ENCODE assay signal across 1 cellular context in genomic region chr12:68745904-68746571, GRCh38.
TF ChIP-seq lines count a peak whose summit lies in the region.

Gene SLC35E3 (plus strand): TSS chr12:68746176. CDS start chr12:68746378, 202 bp downstream.

TF ChIP-seq in HepG2, 621 proteins besides CTCF, POLR2A, EP300 and RAD21 (continued from another document and continues in another):
- TF ChIP-seq SALL2 (CRISPR knock-in tag; IDR thresholded peaks at IDR 0.05): no peak
- TF ChIP-seq SMAD3 (CRISPR knock-in tag; IDR thresholded peaks at IDR 0.05): no peak
- 0 out of 2 replicates have a peak, but pooled peaks have one; percentile 6 for TF ChIP-seq ZNF652 (CRISPR knock-in tag; IDR thresholded peaks at IDR 0.05; ENCODE audit: borderline replicate concordance, low read depth)
- TF ChIP-seq ZZZ3 (CRISPR knock-in tag; IDR thresholded peaks at IDR 0.05; ENCODE audit: borderline replicate concordance): peak; percentile 39; the same call in 1 of the 2 replicates
- TF ChIP-seq SPEN (CRISPR knock-in tag; IDR thresholded peaks at IDR 0.05; ENCODE audit: low read depth): peak; percentile 92
- peak; percentile 78 for TF ChIP-seq NR0B2 (CRISPR knock-in tag; IDR thresholded peaks at IDR 0.05)
- TF ChIP-seq DRAP1 (CRISPR knock-in tag; IDR thresholded peaks at IDR 0.05): peak; percentile 71
- peak; percentile 74 for TF ChIP-seq ZMYM4 (CRISPR knock-in tag; IDR thresholded peaks at IDR 0.05)
- TF ChIP-seq MAX (IDR thresholded peaks at IDR 0.05): peak; percentile 94
- peak; percentile 81; the same call in 1 of the 2 replicates for TF ChIP-seq AKAP8 (CRISPR knock-in tag; IDR thresholded peaks at IDR 0.05)
- TF ChIP-seq ZNF138 (CRISPR knock-in tag; IDR thresholded peaks at IDR 0.05; ENCODE audit: low read depth): 0 out of 2 replicates have a peak, but pooled peaks have one; percentile 16
- no peak for TF ChIP-seq RFX1 (IDR thresholded peaks at IDR 0.05)
- no peak for TF ChIP-seq SP1 (IDR thresholded peaks at IDR 0.05)
- peak; percentile 21; the same call in 1 of the 2 replicates for TF ChIP-seq SP1 (CRISPR knock-in tag; IDR thresholded peaks at IDR 0.05)
- no peak for TF ChIP-seq RERE (CRISPR knock-in tag; IDR thresholded peaks at IDR 0.05; ENCODE audit: low read depth)
- no peak; the same call in 1 of the 2 replicates for TF ChIP-seq ZBTB34 (CRISPR knock-in tag; IDR thresholded peaks at IDR 0.05)
- TF ChIP-seq MAFG (CRISPR knock-in tag; IDR thresholded peaks at IDR 0.05): no peak
- TF ChIP-seq ZNF510 (CRISPR knock-in tag; IDR thresholded peaks at IDR 0.05; ENCODE audit: low read depth): peak; percentile 63; the same call in 1 of the 2 replicates
- 0 out of 2 replicates have a peak, but pooled peaks have one; percentile 14 for TF ChIP-seq ZNF839 (CRISPR knock-in tag; IDR thresholded peaks at IDR 0.05; ENCODE audit: borderline replicate concordance)
- TF ChIP-seq KAT7 (CRISPR knock-in tag; IDR thresholded peaks at IDR 0.05; ENCODE audit: borderline replicate concordance): no peak; the same call in 1 of the 2 replicates
- no peak; the same call in 1 of the 2 replicates for TF ChIP-seq SRY (CRISPR knock-in tag; IDR thresholded peaks at IDR 0.05)
- TF ChIP-seq ZBTB46 (CRISPR knock-in tag; IDR thresholded peaks at IDR 0.05; ENCODE audit: borderline replicate concordance): no peak
- peak; percentile 94 for TF ChIP-seq KDM5B (CRISPR knock-in tag; IDR thresholded peaks at IDR 0.05; ENCODE audit: borderline replicate concordance)
- 0 out of 2 replicates have a peak, but pooled peaks have one; percentile 35 for TF ChIP-seq ZNF552 (CRISPR knock-in tag; IDR thresholded peaks at IDR 0.05; ENCODE audit: borderline replicate concordance)
- peak; percentile 79 for TF ChIP-seq POGZ (CRISPR knock-in tag; IDR thresholded peaks at IDR 0.05)
- TF ChIP-seq MYPOP (CRISPR knock-in tag; IDR thresholded peaks at IDR 0.05): peak; percentile 89
- TF ChIP-seq ZNF275 (CRISPR knock-in tag; IDR thresholded peaks at IDR 0.05; ENCODE audit: borderline replicate concordance): peak; percentile 52; the same call in 1 of the 2 replicates
- TF ChIP-seq ZBTB39 (CRISPR knock-in tag; IDR thresholded peaks at IDR 0.05): no peak
- peak; percentile 87 for TF ChIP-seq DMAP1 (CRISPR knock-in tag; IDR thresholded peaks at IDR 0.05)
- no peak for TF ChIP-seq KDM1A (CRISPR knock-in tag; IDR thresholded peaks at IDR 0.05)
- peak; percentile 71 for TF ChIP-seq CAMTA2 (CRISPR knock-in tag; IDR thresholded peaks at IDR 0.05; ENCODE audit: borderline replicate concordance)
- TF ChIP-seq ZNF768 (CRISPR knock-in tag; IDR thresholded peaks at IDR 0.05): peak; percentile 60; the same call in 1 of the 2 replicates
- peak; percentile 18 for TF ChIP-seq PHF5A (CRISPR knock-in tag; IDR thresholded peaks at IDR 0.05; ENCODE audit: low read depth, unreplicated experiment)
- TF ChIP-seq MAF1 (CRISPR knock-in tag; IDR thresholded peaks at IDR 0.05; ENCODE audit: borderline replicate concordance): 0 out of 2 replicates have a peak, but pooled peaks have one; percentile 13
- TF ChIP-seq ZNF83 (CRISPR knock-in tag; IDR thresholded peaks at IDR 0.05; ENCODE audit: borderline replicate concordance): no peak
- no peak for TF ChIP-seq SMC3 (IDR thresholded peaks at IDR 0.05; ENCODE audit: low read length)
- TF ChIP-seq ZNF501 (CRISPR knock-in tag; IDR thresholded peaks at IDR 0.05): peak; percentile 81; the same call in 1 of the 2 replicates
- TF ChIP-seq SMAD1 (CRISPR knock-in tag; IDR thresholded peaks at IDR 0.05; ENCODE audit: borderline replicate concordance, low read depth): no peak
- 0 out of 2 replicates have a peak, but pooled peaks have one; percentile 43 for TF ChIP-seq POGK (CRISPR knock-in tag; conservative IDR thresholded peaks at IDR 0.05)
- TF ChIP-seq SOX6 (IDR thresholded peaks at IDR 0.05): no peak
- peak; percentile 78 for TF ChIP-seq SOX6 (CRISPR knock-in tag; IDR thresholded peaks at IDR 0.05)
- TF ChIP-seq NFRKB (IDR thresholded peaks at IDR 0.05): no peak
- no peak for TF ChIP-seq REXO4 (CRISPR knock-in tag; IDR thresholded peaks at IDR 0.05; ENCODE audit: borderline replicate concordance)
- no peak for TF ChIP-seq ZNF205 (CRISPR knock-in tag; IDR thresholded peaks at IDR 0.05)
- TF ChIP-seq HINFP (CRISPR knock-in tag; IDR thresholded peaks at IDR 0.05; ENCODE audit: low read depth): 0 out of 2 replicates have a peak, but pooled peaks have one; percentile 12
- TF ChIP-seq GPN1 (CRISPR knock-in tag; IDR thresholded peaks at IDR 0.05; ENCODE audit: borderline replicate concordance): no peak
